ENCODE assay signal across 13 cellular contexts in the genomic region with DNA sequence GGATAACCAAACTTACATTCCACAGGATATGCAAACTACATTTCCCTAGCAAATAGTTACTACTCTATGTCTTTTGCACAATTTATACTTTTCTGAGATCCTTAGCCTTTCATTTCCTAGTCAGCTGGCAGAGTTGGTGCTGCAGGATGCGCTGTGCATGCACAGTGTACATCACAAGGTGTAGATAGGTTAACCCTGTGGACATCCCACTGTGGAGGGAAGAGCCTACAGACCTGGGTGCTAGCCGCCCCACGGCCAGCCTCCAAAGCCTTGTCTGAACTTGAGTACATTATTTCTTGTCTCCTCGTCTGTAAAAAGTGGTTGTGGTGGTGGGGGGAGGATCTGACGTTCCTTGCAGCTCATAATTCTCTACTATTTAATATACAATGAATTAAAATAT. TPM values are rescaled to one million over a fixed set of nuclear protein-coding genes. Genes with fewer than 3 reads are reported as not detected.
A peak's percentile ranks its signal among the peaks of the same experiment; 100 is the strongest.
DNase-seq lines count a peak whose midpoint lies in the region; ATAC-seq and TF ChIP-seq lines count a peak whose summit lies in the region.
"Had no signal": no experiment of that assay in that cellular context is flagged by ENCODE, and none has a peak within 500 bp of the region (broad histone marks: within the 10 kb centered on the region; RNA-seq: fewer than 3 reads in every experiment).

No MANE protein-coding gene starts in this region.

- H3K9me3 Mint-ChIP-seq in CD14-positive monocyte = no peaks in the 10 kb centered on the region
- no peaks in the 10 kb centered on the region for H3K9me3 Mint-ChIP-seq in central memory CD8-positive, alpha-beta T cell
- H3K9me3 Mint-ChIP-seq in naive thymus-derived CD4-positive, alpha-beta T cell = no peaks in the 10 kb centered on the region

- no peak overlapping the region for H3K9ac ChIP-seq in Loucy (ENCODE audit: low read depth, low read length, poor library complexity, severe bottlenecking)

- TF ChIP-seq CTCF in CD14-positive monocyte (IDR thresholded peaks at IDR 0.05) (no peak), Loucy (conservative IDR thresholded peaks at IDR 0.05; ENCODE audit: low read length) (no peak)

- no peak for ATAC-seq in central memory CD8-positive, alpha-beta T cell (replicated peaks; ENCODE audit: extremely low read depth, poor library complexity, severe bottlenecking)
- no peak for ATAC-seq in naive thymus-derived CD4-positive, alpha-beta T cell
- no peak for ATAC-seq in GM21390 (IDR thresholded peaks at IDR 0.05; ENCODE audit: unreplicated experiment)
- no peak for ATAC-seq in HG03108 (IDR thresholded peaks at IDR 0.05; ENCODE audit: unreplicated experiment)
- ATAC-seq in GM18909 (IDR thresholded peaks at IDR 0.05; ENCODE audit: poor library complexity, unreplicated experiment) = no peak
- ATAC-seq: esophagus mucosa had no signal

- H3K4me2 ChIP-seq in Loucy (ENCODE audit: low read depth, low read length, poor library complexity, severe bottlenecking) = peak overlapping the region; percentile 65

- peak overlapping the region; percentile 46 to 88 (median 82) for H3K27ac Mint-ChIP-seq in CD14-positive monocyte
- peak overlapping the region; percentile 95 for H3K27ac Mint-ChIP-seq in central memory CD8-positive, alpha-beta T cell (ENCODE audit: low read depth)
- peak overlapping the region; percentile 66 to 100 (median 96) for H3K27ac Mint-ChIP-seq in naive thymus-derived CD4-positive, alpha-beta T cell

- no peaks in the 10 kb centered on the region for H3K9me2 ChIP-seq in Loucy (replicated peaks; ENCODE audit: low read depth, low read length)

- POLR2A ChIA-PET in naive thymus-derived CD4-positive, alpha-beta T cell (lab: Charles Lee) = interaction anchor here (0.6 to 4.6 kb wide), 6 partner anchors 10 to 75 kb away, joined by 3 to 33 read pairs (median 4); no protein-coding TSS in a partner anchor

- intact Hi-C loops in CD14-positive monocyte (cut with micrococcal nuclease) = loop anchor here in 1 of 2 donors (5.0 to 10.0 kb wide), 2 partner anchors 45 to 73 kb away; no protein-coding TSS in a partner anchor
- intact Hi-C loops in naive thymus-derived CD4-positive, alpha-beta T cell (cut with micrococcal nuclease) = loop anchor here (1.0 to 10.0 kb wide), 5 partner anchors 7 to 1065 kb away; a partner anchor contains a TSS

- peaks cover 44 to 49% of the 10 kb centered on the region in 2 donors for H3K36me3 Mint-ChIP-seq in CD14-positive monocyte
- peaks cover 9% of the 10 kb centered on the region for H3K36me3 Mint-ChIP-seq in central memory CD8-positive, alpha-beta T cell (ENCODE audit: insufficient read depth)
- H3K36me3 Mint-ChIP-seq in naive thymus-derived CD4-positive, alpha-beta T cell = peaks cover 3 to 67% (median 27%) of the 10 kb centered on the region in 5 donors

- peaks cover 76% of the 10 kb centered on the region for H3K4me1 Mint-ChIP-seq in CD14-positive monocyte
- H3K4me1 Mint-ChIP-seq in central memory CD8-positive, alpha-beta T cell = peaks cover 80% of the 10 kb centered on the region
- H3K4me1 Mint-ChIP-seq in naive thymus-derived CD4-positive, alpha-beta T cell = peaks cover 57 to 86% (median 80%) of the 10 kb centered on the region in 7 donors

- no peak overlapping the region for H3K4me3 ChIP-seq in Loucy (ENCODE audit: low read length, poor library complexity, severe bottlenecking)
- H3K4me3 ChIP-seq in naive thymus-derived CD4-positive, alpha-beta T cell (ENCODE audit: low read length) = peak overlapping the region; percentile 36
- H3K4me3 ChIP-seq: HAP-1 had no signal

- no peaks in the 10 kb centered on the region for H4K20me1 ChIP-seq in Loucy (ENCODE audit: insufficient read depth, low read length, poor library complexity, severe bottlenecking)

- peaks cover 44% of the 10 kb centered on the region for H3K4me1 ChIP-seq in Loucy (ENCODE audit: insufficient read depth, low read length, poor library complexity, severe bottlenecking)
- peaks cover 50 to 59% of the 10 kb centered on the region in 2 donors for H3K4me1 ChIP-seq in naive thymus-derived CD4-positive, alpha-beta T cell (ENCODE audit: control insufficient read depth in 2 of 2, insufficient read depth in 2 of 2, low read length in 2 of 2)

- no peaks in the 10 kb centered on the region for H3K9me3 ChIP-seq in Loucy (ENCODE audit: insufficient read depth, low read depth, low read length)
- no peaks in the 10 kb centered on the region for H3K9me3 ChIP-seq in naive thymus-derived CD4-positive, alpha-beta T cell (ENCODE audit: control insufficient read depth in 2 of 3, low read length in 3 of 3)
- H3K9me3 ChIP-seq: adrenal gland, HAP-1, thoracic aorta had no signal

- H3K27me3 Mint-ChIP-seq in CD14-positive monocyte (ENCODE audit: low read depth in 3 of 3) = no peaks in the 10 kb centered on the region
- H3K27me3 Mint-ChIP-seq in central memory CD8-positive, alpha-beta T cell = no peaks in the 10 kb centered on the region
- H3K27me3 Mint-ChIP-seq in naive thymus-derived CD4-positive, alpha-beta T cell = no peaks in the 10 kb centered on the region

- H3K27me3 ChIP-seq in Loucy (ENCODE audit: insufficient read depth, low read length, poor library complexity, severe bottlenecking) = no peaks in the 10 kb centered on the region
- H3K27me3 ChIP-seq in naive thymus-derived CD4-positive, alpha-beta T cell (ENCODE audit: control insufficient read depth in 2 of 2, insufficient read depth in 2 of 2, low read length in 2 of 2) = no peaks in the 10 kb centered on the region
- H3K27me3 ChIP-seq: adrenal gland had no signal

- DNase-seq in CD14-positive monocyte (ENCODE audit: low spot score) (no peak), occipital lobe (lab: John Stamatoyannopoulos, UW) (no peak)
- no peak for DNase-seq in central memory CD8-positive, alpha-beta T cell (ENCODE audit: low spot score in 2 of 2)
- peak in 1 of 9 donors; percentile 17 for DNase-seq in naive thymus-derived CD4-positive, alpha-beta T cell
- DNase-seq: Karpas-422 had no signal

- no peaks in the 10 kb centered on the region for H3K36me3 ChIP-seq in Loucy (ENCODE audit: insufficient read depth, low read length)
- H3K36me3 ChIP-seq in naive thymus-derived CD4-positive, alpha-beta T cell (ENCODE audit: control insufficient read depth in 2 of 3, insufficient read depth in 3 of 3, low read length in 3 of 3) = peaks cover 0 to 1% (median 0%) of the 10 kb centered on the region in 3 experiments
- H3K36me3 ChIP-seq: HAP-1, thoracic aorta had no signal

- peak overlapping the region; percentile 91 to 95 for H3K4me3 Mint-ChIP-seq in CD14-positive monocyte
- H3K4me3 Mint-ChIP-seq in central memory CD8-positive, alpha-beta T cell = peak overlapping the region; percentile 84
- peak overlapping the region; percentile 86 to 100 (median 96) for H3K4me3 Mint-ChIP-seq in naive thymus-derived CD4-positive, alpha-beta T cell

- peak overlapping the region; percentile 72 for H3K27ac ChIP-seq in naive thymus-derived CD4-positive, alpha-beta T cell (ENCODE audit: low read depth, low read length)
- H3K27ac ChIP-seq: adrenal gland, thoracic aorta had no signal

- H3K79me2 ChIP-seq in Loucy (ENCODE audit: insufficient read depth, low read length) = no peaks in the 10 kb centered on the region

- CTCF ChIA-PET in naive thymus-derived CD4-positive, alpha-beta T cell (lab: Charles Lee) = interaction anchor here (1.7 kb wide), 1 partner anchor 75 kb away, joined by 8 read pairs; no protein-coding TSS in a partner anchor

- no peak overlapping the region for H2AFZ ChIP-seq in Loucy (ENCODE audit: low read length)

- H3F3A ChIP-seq in Loucy (ENCODE audit: low read depth) = no peaks in the 10 kb centered on the region; the same call in 1 of the 2 replicates

RNA-seq across cellular contexts. Expression of a gene that starts 3.5 kb away (rescaled TPM):
- 100 to 1,000 TPM; 264 to 293 TPM for polyA plus RNA-seq in CD14-positive monocyte
- total RNA-seq in naive thymus-derived CD4-positive, alpha-beta T cell = 100 to 1,000 TPM in 1 of 5 experiments, 10 to 100 TPM in 4; 10.8 to 234 (median 45.0) TPM
- 10 to 100 TPM; 60.9 to 92.1 TPM for polyA plus RNA-seq in naive thymus-derived CD4-positive, alpha-beta T cell
- total RNA-seq in occipital lobe = 4.7 TPM
